Comparison of ENCODE assay signal across 22 cellular contexts in the genomic region with DNA sequence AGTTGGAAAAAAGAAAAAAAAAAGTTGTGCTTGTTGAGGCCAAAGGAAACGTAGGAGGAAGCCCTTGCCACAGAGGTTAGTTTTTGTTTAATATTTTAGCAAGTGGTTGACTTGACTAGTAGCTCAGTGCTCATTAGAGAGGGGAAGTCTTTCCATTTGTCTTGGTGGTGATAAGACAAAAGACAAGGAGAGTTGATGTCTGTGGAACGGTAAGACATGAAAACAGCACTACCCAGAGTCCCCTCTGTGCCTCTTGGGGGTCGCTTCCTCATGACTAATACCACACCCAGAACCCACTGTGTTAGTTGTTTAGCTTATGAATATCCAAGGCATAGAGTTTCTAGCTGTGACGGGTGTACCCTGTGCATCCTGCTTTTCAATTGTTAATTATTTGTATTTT.
"Had no signal": no experiment of that assay in that cellular context is flagged by ENCODE, and none has a peak within 500 bp of the region (broad histone marks: within the 10 kb centered on the region; RNA-seq: fewer than 3 reads in every experiment).

No MANE protein-coding gene starts in this region.

- H3K9me3 Mint-ChIP-seq: nephron; stimulated activated memory B cell treated with anti-CD40 and anti-IgM and Interleukin-4, amounts not matched to agents 10 μg/mL and 1 μg/mL and 100 μg/mL, for 72 hours had no signal

- H3K27me3 ChIP-seq: adrenal gland, breast epithelium, tibial nerve, uterus had no signal

- H3K27me3 Mint-ChIP-seq: activated naive CD4-positive, alpha-beta T cell treated with anti-CD3 and anti-CD28 coated beads, Interleukin-2, amount 10 ng/mL, durations not matched to agents 7 days and 5 days; stimulated activated memory B cell treated with anti-CD40 and anti-IgM and Interleukin-4, amounts not matched to agents 10 μg/mL and 1 μg/mL and 100 μg/mL, for 72 hours had no signal

- H3K27ac ChIP-seq: adrenal gland, breast epithelium, coronary artery, lower lobe of right lung, tibial nerve, uterus had no signal

- H3K4me3 Mint-ChIP-seq: activated naive CD4-positive, alpha-beta T cell treated with anti-CD3 and anti-CD28 coated beads, Interleukin-2, amount 10 ng/mL, durations not matched to agents 7 days and 5 days; nephron; stimulated activated memory B cell treated with anti-CD40 and anti-IgM and Interleukin-4, amounts not matched to agents 10 μg/mL and 1 μg/mL and 100 μg/mL, for 72 hours; T-helper 2 cell treated with Interferon-gamma antibody and Interleukin-4, amounts not matched to agents 5 μg/mL and 100 μg/mL, for 36 hours had no signal

- H3K9me3 ChIP-seq: adrenal gland, breast epithelium, lower lobe of right lung, uterus had no signal

- H3K4me3 ChIP-seq: adrenal gland, breast epithelium, coronary artery, lower lobe of right lung, smooth muscle cell, tibial nerve, uterus had no signal

- DNase-seq: activated CD4-positive, CD25-positive, alpha-beta regulatory T cell treated with anti-CD3 and anti-CD28 coated beads, Interleukin-2, amount 50 U/mL, for 72 hours; activated effector memory CD4-positive, alpha-beta T cell treated with Interleukin-2 at 50 U/mL for 16 hours; activated naive CD4-positive, alpha-beta T cell treated with anti-CD3 and anti-CD28 coated beads, Interleukin-2, amount 10 ng/mL, durations not matched to agents 7 days and 5 days; activated T-cell treated with anti-CD3 and anti-CD28 coated beads, Interleukin-2, amount 50 U/mL, for 48 hours; adrenal gland; erythroblast; foreskin melanocyte; glutamatergic neuron; hypothalamus; lower lobe of right lung; stimulated activated CD4-positive, alpha-beta T cell treated with anti-CD3 and anti-CD28 coated beads, Interleukin-4, amount 100 ng/mL, for 1 hour; substantia nigra; SW 1271; uterus had no signal

- ATAC-seq: lower lobe of right lung; sciatic nerve; stimulated activated memory B cell treated with anti-CD40 and anti-IgM and Interleukin-4, amounts not matched to agents 10 μg/mL and 1 μg/mL and 100 μg/mL, for 72 hours had no signal

- H3K27ac Mint-ChIP-seq: activated naive CD4-positive, alpha-beta T cell treated with anti-CD3 and anti-CD28 coated beads, Interleukin-2, amount 10 ng/mL, durations not matched to agents 7 days and 5 days; nephron; stimulated activated memory B cell treated with anti-CD40 and anti-IgM and Interleukin-4, amounts not matched to agents 10 μg/mL and 1 μg/mL and 100 μg/mL, for 72 hours; T-helper 2 cell treated with Interferon-gamma antibody and Interleukin-4, amounts not matched to agents 5 μg/mL and 100 μg/mL, for 36 hours had no signal

- H3K36me3 ChIP-seq: breast epithelium, uterus had no signal

- H3K4me1 ChIP-seq: breast epithelium, uterus had no signal

- H3K4me1 Mint-ChIP-seq: nephron; stimulated activated memory B cell treated with anti-CD40 and anti-IgM and Interleukin-4, amounts not matched to agents 10 μg/mL and 1 μg/mL and 100 μg/mL, for 72 hours had no signal
